ENCODE assay signal across 15 cellular contexts in the genomic region with DNA sequence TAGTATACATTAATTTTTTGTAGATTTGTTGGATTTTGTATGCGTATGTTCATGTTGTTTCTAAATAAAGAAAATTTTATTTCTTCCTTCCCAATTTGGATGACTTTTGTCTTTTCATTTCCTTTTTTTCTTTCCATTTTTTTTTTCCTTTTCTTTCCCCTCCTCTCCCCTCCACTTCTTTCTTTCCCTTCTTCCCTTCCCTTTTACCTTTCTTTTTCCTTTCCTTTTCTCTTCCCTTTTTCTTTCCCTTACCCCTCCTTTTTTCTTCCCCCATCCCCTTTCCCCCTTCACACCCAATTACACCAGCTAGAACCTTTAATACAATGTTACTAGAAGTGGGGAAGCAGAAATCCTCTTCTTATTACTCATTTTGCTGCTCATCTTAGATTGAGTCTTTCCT.
"Had no signal": no experiment of that assay in that cellular context is flagged by ENCODE, and none has a peak within 500 bp of the region (broad histone marks: within the 10 kb centered on the region; RNA-seq: fewer than 3 reads in every experiment).

No MANE protein-coding gene starts in this region.

- H3K9me3 Mint-ChIP-seq: activated B cell treated with CpG ODN at 0.5 μM for 24 hours; activated CD8-positive, alpha-beta T cell treated with anti-CD3 and anti-CD28 coated beads for 36 hours; activated naive CD8-positive, alpha-beta T cell treated with anti-CD3 and anti-CD28 coated beads, Interleukin-2, amount 10 ng/mL, durations not matched to agents 7 days and 5 days; activated T-helper 17 cell treated with anti-CD3 and anti-CD28 coated beads, Interleukin-2, amount 50 U/mL, for 72 hours; endodermal cell; natural killer cell treated with Interleukin-12 subunit alpha and Interleukin-12 subunit beta and Interleukin-15 and Interleukin-18, amount 100 ng/mL, for 72 hours had no signal

- H3K27me3 ChIP-seq: neutrophil, thyroid gland had no signal

- H3K27ac ChIP-seq: lower lobe of right lung, neutrophil, thyroid gland had no signal

- H3K27me3 Mint-ChIP-seq: activated B cell treated with CpG ODN at 0.5 μM for 24 hours; activated CD8-positive, alpha-beta T cell treated with anti-CD3 and anti-CD28 coated beads for 36 hours; activated naive CD8-positive, alpha-beta T cell treated with anti-CD3 and anti-CD28 coated beads, Interleukin-2, amount 10 ng/mL, durations not matched to agents 7 days and 5 days; activated T-helper 17 cell treated with anti-CD3 and anti-CD28 coated beads, Interleukin-2, amount 50 U/mL, for 72 hours; natural killer cell treated with Interleukin-12 subunit alpha and Interleukin-12 subunit beta and Interleukin-15 and Interleukin-18, amount 100 ng/mL, for 72 hours had no signal

- H3K4me1 ChIP-seq: lower lobe of right lung had no signal

- DNase-seq: activated B cell treated with CpG ODN at 0.5 μM for 24 hours; activated CD4-positive, alpha-beta T cell treated with anti-CD3 and anti-CD28 coated beads for 48 hours; activated CD8-positive, alpha-beta T cell treated with anti-CD3 and anti-CD28 coated beads for 36 hours; activated naive CD4-positive, alpha-beta T cell treated with Interleukin-2 at 50 U/mL for 16 hours; activated naive CD8-positive, alpha-beta T cell treated with anti-CD3 and anti-CD28 coated beads, Interleukin-2, amount 10 ng/mL, durations not matched to agents 7 days and 5 days; activated T-cell treated with anti-CD3 and anti-CD28 coated beads, Interleukin-2, amount 50 U/mL, for 1 hour; amygdala; endodermal cell; head of caudate nucleus; lower lobe of right lung; stimulated activated naive CD4-positive, alpha-beta T cell treated with Interleukin-2 at 50 U/mL for 16 hours; thyroid gland had no signal

- H3K4me3 Mint-ChIP-seq: activated B cell treated with CpG ODN at 0.5 μM for 24 hours; activated CD8-positive, alpha-beta T cell treated with anti-CD3 and anti-CD28 coated beads for 36 hours; endodermal cell; natural killer cell treated with Interleukin-12 subunit alpha and Interleukin-12 subunit beta and Interleukin-15 and Interleukin-18, amount 100 ng/mL, for 72 hours had no signal

- H3K9me3 ChIP-seq: lower lobe of right lung, neutrophil, thyroid gland had no signal

- H3K4me3 ChIP-seq: lower lobe of right lung, thyroid gland had no signal

- H3K27ac Mint-ChIP-seq: activated B cell treated with CpG ODN at 0.5 μM for 24 hours; activated CD8-positive, alpha-beta T cell treated with anti-CD3 and anti-CD28 coated beads for 36 hours; activated T-helper 17 cell treated with anti-CD3 and anti-CD28 coated beads, Interleukin-2, amount 50 U/mL, for 72 hours; endodermal cell had no signal

- H3K36me3 ChIP-seq: lower lobe of right lung, thyroid gland had no signal

- ATAC-seq: activated CD8-positive, alpha-beta T cell treated with anti-CD3 and anti-CD28 coated beads for 36 hours; activated T-helper 17 cell treated with anti-CD3 and anti-CD28 coated beads, Interleukin-2, amount 50 U/mL, for 72 hours; lower lobe of right lung; natural killer cell treated with Interleukin-12 subunit alpha and Interleukin-12 subunit beta and Interleukin-15 and Interleukin-18, amount 100 ng/mL, for 72 hours had no signal
